17 cellular contexts compared by ENCODE assay signal in the genomic region with DNA sequence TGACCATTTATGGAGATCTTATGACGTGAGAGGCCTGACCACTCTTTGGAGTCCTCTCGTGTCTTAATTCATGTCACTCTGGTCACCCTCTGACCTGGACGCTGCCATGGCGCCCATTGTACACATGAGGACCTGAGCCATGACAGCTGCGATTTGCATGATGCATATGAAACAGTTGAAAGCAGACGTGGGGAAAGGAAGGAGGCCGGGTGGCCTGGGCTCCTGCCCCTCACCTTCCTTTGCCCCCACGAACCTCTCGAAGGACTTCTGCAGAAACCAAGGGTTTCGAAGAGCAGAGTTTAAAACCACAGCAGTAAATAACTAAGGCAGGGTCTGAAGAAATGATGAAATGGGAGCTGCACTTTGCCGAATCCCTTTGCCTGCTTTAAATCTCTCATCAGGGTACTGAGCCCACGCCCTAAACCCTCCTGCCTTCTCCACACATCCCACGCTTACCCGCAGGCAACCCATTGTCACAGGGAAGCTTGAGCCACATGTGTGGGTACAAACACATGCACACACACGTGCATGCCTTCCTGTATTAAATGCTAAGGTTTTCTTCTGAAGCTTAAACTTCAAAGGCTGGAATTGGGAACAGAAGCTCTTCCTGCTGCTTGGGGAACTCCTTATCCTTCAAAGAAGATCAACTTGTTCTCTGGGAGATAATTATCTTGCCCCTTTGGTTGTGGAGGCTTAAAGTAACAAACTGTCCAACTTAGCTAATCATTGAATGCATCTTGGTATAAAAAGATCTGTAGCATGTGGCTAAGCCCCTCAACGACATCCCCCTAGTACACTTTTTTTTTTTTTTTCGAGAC. TPM values are rescaled to one million over a fixed set of nuclear protein-coding genes. Genes with fewer than 3 reads are reported as not detected.
DNase-seq lines count a peak whose midpoint lies in the region; ATAC-seq and TF ChIP-seq lines count a peak whose summit lies in the region.
"Had no signal": no experiment of that assay in that cellular context is flagged by ENCODE, and none has a peak within 500 bp of the region (broad histone marks: within the 10 kb centered on the region; RNA-seq: fewer than 3 reads in every experiment).

No MANE protein-coding gene starts in this region.

- no peaks in the 10 kb centered on the region for H3K36me3 Mint-ChIP-seq in activated naive CD8-positive, alpha-beta T cell treated with anti-CD3 and anti-CD28 coated beads, Interleukin-2, amount 50 U/mL, for 24 hours (ENCODE audit: low read depth)

- H3K27me3 ChIP-seq in upper lobe of right lung: no peaks in the 10 kb centered on the region
- H3K27me3 ChIP-seq in lower lobe of right lung (ENCODE audit: low read depth): no peaks in the 10 kb centered on the region

- H3K4me1 Mint-ChIP-seq in activated naive CD8-positive, alpha-beta T cell treated with anti-CD3 and anti-CD28 coated beads, Interleukin-2, amount 50 U/mL, for 24 hours: peaks cover 9% of the 10 kb centered on the region

- H3K27ac ChIP-seq in upper lobe of right lung: no peak overlapping the region
- no peak overlapping the region for H3K27ac ChIP-seq in lower lobe of right lung
- H3K27ac ChIP-seq: psoas muscle, SK-N-MC had no signal

- no peaks in the 10 kb centered on the region for H3K9me3 Mint-ChIP-seq in activated naive CD8-positive, alpha-beta T cell treated with anti-CD3 and anti-CD28 coated beads, Interleukin-2, amount 50 U/mL, for 24 hours
- H3K9me3 Mint-ChIP-seq: activated T-cell treated with anti-CD3 and anti-CD28 coated beads, Interleukin-2, amount 50 U/mL, for 4 hours had no signal

- peak; percentile 12 for DNase-seq in stimulated activated CD4-positive, alpha-beta T cell treated with anti-CD3 and anti-CD28 coated beads, Interleukin-12 subunit alpha, Interleukin-12 subunit beta, amount 100 ng/mL, for 4 hours
- no peak for DNase-seq in stimulated activated CD4-positive, alpha-beta T cell treated with anti-CD3 and anti-CD28 coated beads, Interleukin-4, amount 100 ng/mL, for 24 hours
- DNase-seq in activated naive CD8-positive, alpha-beta T cell treated with anti-CD3 and anti-CD28 coated beads, Interleukin-2, amount 50 U/mL, for 24 hours: no peak
- DNase-seq in occipital lobe (lab: John Stamatoyannopoulos, UW) (peak; percentile 63), upper lobe of right lung (peak; percentile 21), lower lobe of right lung (no peak), epidermal melanocyte (ENCODE audit: insufficient read length, low spot score) (no peak), mucosa of gallbladder (ENCODE audit: low spot score) (no peak)
- DNase-seq: activated T-cell treated with anti-CD3 and anti-CD28 coated beads, Interleukin-2, amount 50 U/mL, for 4 hours; DMS153; left cardiac atrium had no signal

- TF ChIP-seq CTCF in upper lobe of right lung (IDR thresholded peaks at IDR 0.05) (no peak), lower lobe of right lung (IDR thresholded peaks at IDR 0.05) (no peak)

- H3K36me3 ChIP-seq in upper lobe of right lung: no peaks in the 10 kb centered on the region
- H3K36me3 ChIP-seq in lower lobe of right lung: no peaks in the 10 kb centered on the region

- no peak overlapping the region for H3K27ac Mint-ChIP-seq in activated naive CD8-positive, alpha-beta T cell treated with anti-CD3 and anti-CD28 coated beads, Interleukin-2, amount 50 U/mL, for 24 hours
- H3K27ac Mint-ChIP-seq: GM23338 had no signal

- H3K4me1 ChIP-seq in upper lobe of right lung (no peaks in the 10 kb centered on the region), lower lobe of right lung (no peaks in the 10 kb centered on the region)
- H3K4me1 ChIP-seq: psoas muscle had no signal

- H3K9me3 ChIP-seq in upper lobe of right lung (no peaks in the 10 kb centered on the region), lower lobe of right lung (no peaks in the 10 kb centered on the region)
- H3K9me3 ChIP-seq: psoas muscle had no signal

- H3K4me3 ChIP-seq in upper lobe of right lung (no peak overlapping the region), lower lobe of right lung (no peak overlapping the region)
- H3K4me3 ChIP-seq: GM23338, psoas muscle, SK-N-MC had no signal

- peak; percentile 33 for ATAC-seq in activated naive CD8-positive, alpha-beta T cell treated with anti-CD3 and anti-CD28 coated beads, Interleukin-2, amount 50 U/mL, for 24 hours
- ATAC-seq in upper lobe of right lung: no peak
- no peak for ATAC-seq in lower lobe of right lung
- ATAC-seq: GM23338, left cardiac atrium, psoas muscle had no signal

- no peak overlapping the region for H3K4me3 Mint-ChIP-seq in activated naive CD8-positive, alpha-beta T cell treated with anti-CD3 and anti-CD28 coated beads, Interleukin-2, amount 50 U/mL, for 24 hours
- H3K4me3 Mint-ChIP-seq: activated T-cell treated with anti-CD3 and anti-CD28 coated beads, Interleukin-2, amount 50 U/mL, for 4 hours; GM23338 had no signal

- intact Hi-C loops in upper lobe of right lung (cut with DNase I) (no loop called here), lower lobe of right lung (cut with DNase I) (no loop called here)

- H3K27me3 Mint-ChIP-seq in activated naive CD8-positive, alpha-beta T cell treated with anti-CD3 and anti-CD28 coated beads, Interleukin-2, amount 50 U/mL, for 24 hours: peaks cover 5% of the 10 kb centered on the region

RNA-seq across cellular contexts. Expression of a gene that starts 11.7 kb away (rescaled TPM):
- not detected for total RNA-seq in occipital lobe
- total RNA-seq in upper lobe of right lung: not detected
- total RNA-seq in lower lobe of right lung: not detected
- total RNA-seq in mucosa of gallbladder: not detected
- total RNA-seq: activated T-cell treated with anti-CD3 and anti-CD28 coated beads, Interleukin-2, amount 50 U/mL, for 4 hours; aorta; dermis microvascular lymphatic vessel endothelial cell; fibroblast of lung; GM23338; left cardiac atrium; psoas muscle had no signal

RNA-seq across cellular contexts. Expression of a gene that starts 13.7 kb away (rescaled TPM):
- not detected for total RNA-seq in occipital lobe
- not detected for total RNA-seq in upper lobe of right lung
- total RNA-seq in lower lobe of right lung: not detected
- total RNA-seq in mucosa of gallbladder: not detected
- total RNA-seq: activated T-cell treated with anti-CD3 and anti-CD28 coated beads, Interleukin-2, amount 50 U/mL, for 4 hours; aorta; dermis microvascular lymphatic vessel endothelial cell; fibroblast of lung; GM23338; left cardiac atrium; psoas muscle had no signal

Comparison
In these comparisons a context has a peak if more than half of its experiments do, and no peak if none do; other contexts are left out.
1. DNase-seq: peak in stimulated activated CD4-positive, alpha-beta T cell treated with anti-CD3 and anti-CD28 coated beads, Interleukin-12 subunit alpha, Interleukin-12 subunit beta, amount 100 ng/mL, for 4 hours (single experiment), occipital lobe (single experiment) and upper lobe of right lung (single experiment); none in stimulated activated CD4-positive, alpha-beta T cell treated with anti-CD3 and anti-CD28 coated beads, Interleukin-4, amount 100 ng/mL, for 24 hours (single experiment), activated naive CD8-positive, alpha-beta T cell treated with anti-CD3 and anti-CD28 coated beads, Interleukin-2, amount 50 U/mL, for 24 hours (single experiment), lower lobe of right lung (single experiment), epidermal melanocyte (single experiment) and mucosa of gallbladder (single experiment).